ENCODE assay signal across 16 cellular contexts in the genomic region with DNA sequence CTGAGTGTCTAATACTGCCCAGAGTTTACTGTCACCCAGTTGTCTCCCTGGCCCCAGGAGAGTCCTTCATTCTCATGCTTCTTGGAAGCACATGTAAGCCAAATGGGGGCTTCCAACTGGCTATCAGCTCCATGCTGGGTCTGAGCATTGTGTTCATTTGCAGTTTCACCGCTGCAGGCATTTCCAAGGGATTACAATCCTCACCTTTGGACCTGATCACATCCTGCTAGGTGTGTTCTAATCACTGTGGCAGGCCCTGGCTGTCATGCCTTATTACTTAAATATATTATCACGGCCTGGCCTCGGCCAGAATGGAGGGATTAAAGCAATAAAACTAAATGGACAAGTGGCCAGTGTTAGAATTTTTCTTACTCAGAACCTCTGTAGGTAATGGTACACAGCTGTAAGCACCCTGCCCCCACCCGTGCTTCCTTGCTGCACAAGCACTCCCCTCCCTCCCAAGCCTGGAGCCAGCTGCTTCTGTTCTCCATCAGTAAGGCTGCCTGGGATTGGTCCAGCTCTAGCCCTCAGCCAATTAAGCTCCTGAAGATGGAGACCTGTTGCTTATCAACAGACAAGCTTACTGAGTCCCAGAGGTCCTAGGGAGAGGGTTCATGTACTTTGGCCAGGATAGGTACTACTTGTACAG.
DNase-seq lines count a peak whose midpoint lies in the region; ATAC-seq and TF ChIP-seq lines count a peak whose summit lies in the region.
"Had no signal": no experiment of that assay in that cellular context is flagged by ENCODE, and none has a peak within 500 bp of the region (broad histone marks: within the 10 kb centered on the region; RNA-seq: fewer than 3 reads in every experiment).

No MANE protein-coding gene starts in this region.

- peaks cover 0 to 5% (median 2%) of the 10 kb centered on the region in 8 donors for H3K9me3 Mint-ChIP-seq in CD4-positive, alpha-beta memory T cell

- H3K4me3 Mint-ChIP-seq in CD4-positive, alpha-beta memory T cell = no peak overlapping the region
- H3K4me3 Mint-ChIP-seq: CD4-positive, CD25-positive, alpha-beta regulatory T cell had no signal

- H3K27me3 Mint-ChIP-seq in CD4-positive, alpha-beta memory T cell = peaks cover 0 to 2% of the 10 kb centered on the region in 2 donors
- H3K27me3 Mint-ChIP-seq: CD4-positive, CD25-positive, alpha-beta regulatory T cell had no signal

- H3K4me3 ChIP-seq in BE2C (ENCODE audit: low read depth, low read length) = no peak overlapping the region
- H3K4me3 ChIP-seq in hepatocyte = no peak overlapping the region
- H3K4me3 ChIP-seq in mucosa of descending colon = no peak overlapping the region
- no peak overlapping the region for H3K4me3 ChIP-seq in CD4-positive, alpha-beta memory T cell (ENCODE audit: low read length in 2 of 2)
- H3K4me3 ChIP-seq: BLaER1 treated with 17β-estradiol and CSF1 and Interleukin-3, amounts not matched to agents 10 nM and 100 nM; GM12878; GM23248 had no signal

- no peaks in the 10 kb centered on the region for H3K79me2 ChIP-seq in hepatocyte

- no peaks in the 10 kb centered on the region for H3K36me3 Mint-ChIP-seq in CD4-positive, alpha-beta memory T cell
- H3K36me3 Mint-ChIP-seq: CD4-positive, CD25-positive, alpha-beta regulatory T cell had no signal

- POLR2A ChIA-PET in CD4-positive, alpha-beta memory T cell (lab: Charles Lee; ENCODE audit: partially characterized antibody) = no interaction called here

- H2AFZ ChIP-seq in hepatocyte = no peak overlapping the region
- H2AFZ ChIP-seq: GM23248 had no signal

- H3K4me1 Mint-ChIP-seq in CD4-positive, alpha-beta memory T cell = no peaks in the 10 kb centered on the region
- H3K4me1 Mint-ChIP-seq: CD4-positive, CD25-positive, alpha-beta regulatory T cell had no signal

- H4K20me1 ChIP-seq in hepatocyte (ENCODE audit: insufficient read depth, poor library complexity, severe bottlenecking) = no peaks in the 10 kb centered on the region
- H4K20me1 ChIP-seq: BLaER1 treated with 17β-estradiol and CSF1 and Interleukin-3, amounts not matched to agents 10 nM and 100 nM had no signal

- H3K27ac ChIP-seq in hepatocyte = peak overlapping the region; percentile 46
- H3K27ac ChIP-seq in CD4-positive, alpha-beta memory T cell (ENCODE audit: low read depth, low read length) = no peak overlapping the region
- H3K27ac ChIP-seq: BLaER1 treated with 17β-estradiol and CSF1 and Interleukin-3, amounts not matched to agents 10 nM and 100 nM; GM23248 had no signal

- no peaks in the 10 kb centered on the region for H3K27me3 ChIP-seq in BE2C
- no peaks in the 10 kb centered on the region for H3K27me3 ChIP-seq in hepatocyte
- H3K27me3 ChIP-seq in CD4-positive, alpha-beta memory T cell (ENCODE audit: insufficient read depth, low read length) = no peaks in the 10 kb centered on the region
- H3K27me3 ChIP-seq: BLaER1 treated with 17β-estradiol and CSF1 and Interleukin-3, amounts not matched to agents 10 nM and 100 nM had no signal

- H3K9me3 ChIP-seq in BE2C (no peaks in the 10 kb centered on the region), hepatocyte (ENCODE audit: low read depth) (no peaks in the 10 kb centered on the region), mucosa of descending colon (no peaks in the 10 kb centered on the region)
- no peaks in the 10 kb centered on the region for H3K9me3 ChIP-seq in CD4-positive, alpha-beta memory T cell (ENCODE audit: control insufficient read depth in 1 of 2, low read length in 2 of 2)
- H3K9me3 ChIP-seq: BLaER1 treated with 17β-estradiol and CSF1 and Interleukin-3, amounts not matched to agents 10 nM and 100 nM had no signal

- CTCF ChIA-PET in CD4-positive, alpha-beta memory T cell (lab: Charles Lee; ENCODE audit: partially characterized antibody) = no interaction called here

- H3K4me2 ChIP-seq in hepatocyte = peak overlapping the region; percentile 6
- H3K4me2 ChIP-seq: BLaER1 treated with 17β-estradiol and CSF1 and Interleukin-3, amounts not matched to agents 10 nM and 100 nM had no signal

- intact Hi-C loops in mucosa of descending colon (cut with DNase I, micrococcal nuclease) = no loop called here
- intact Hi-C loops in CD4-positive, alpha-beta memory T cell (cut with micrococcal nuclease) = no loop called here

- ATAC-seq in mucosa of descending colon = peak; percentile 33
- ATAC-seq: GM12878, HepG2 had no signal

- peak; percentile 8 for DNase-seq in BE2C
- DNase-seq in NCI-H69 (lab: John Stamatoyannopoulos, UW) = peak; percentile 53
- peak; percentile 56 for DNase-seq in hepatocyte (ENCODE audit: low spot score)
- peak in 1 of 3 donors; percentile 2 for DNase-seq in mucosa of descending colon
- no peak for DNase-seq in CD4-positive, alpha-beta memory T cell
- DNase-seq in activated CD4-positive, alpha-beta T cell treated with anti-CD3 and anti-CD28 coated beads for 1 hour = no peak
- DNase-seq in effector CD8-positive, alpha-beta T cell (lab: John Stamatoyannopoulos, UW) = no peak
- DNase-seq: 8988T; AML-193; CD4-positive, CD25-positive, alpha-beta regulatory T cell; DMS79; GM23248; H7 had no signal

- H3K36me3 ChIP-seq in BE2C = no peaks in the 10 kb centered on the region
- no peaks in the 10 kb centered on the region for H3K36me3 ChIP-seq in hepatocyte (replicated peaks; ENCODE audit: insufficient read depth, low read depth)
- H3K36me3 ChIP-seq in mucosa of descending colon (ENCODE audit: low read depth) = no peaks in the 10 kb centered on the region
- H3K36me3 ChIP-seq in CD4-positive, alpha-beta memory T cell (ENCODE audit: insufficient read depth, low read length) = no peaks in the 10 kb centered on the region
- H3K36me3 ChIP-seq: BLaER1 treated with 17β-estradiol and CSF1 and Interleukin-3, amounts not matched to agents 10 nM and 100 nM had no signal

- TF ChIP-seq CTCF in BE2C (IDR thresholded peaks at IDR 0.05; ENCODE audit: low read depth, low read length) (no peak), hepatocyte (IDR thresholded peaks at IDR 0.05; ENCODE audit: poor library complexity) (no peak), mucosa of descending colon (IDR thresholded peaks at IDR 0.05) (no peak)

- H3K27ac Mint-ChIP-seq in CD4-positive, alpha-beta memory T cell = no peak overlapping the region
- H3K27ac Mint-ChIP-seq: CD4-positive, CD25-positive, alpha-beta regulatory T cell had no signal

- H3K4me1 ChIP-seq in BE2C = no peaks in the 10 kb centered on the region
- peaks cover 3% of the 10 kb centered on the region for H3K4me1 ChIP-seq in hepatocyte (ENCODE audit: insufficient read depth)
- no peaks in the 10 kb centered on the region for H3K4me1 ChIP-seq in mucosa of descending colon (ENCODE audit: low read depth)
- no peaks in the 10 kb centered on the region for H3K4me1 ChIP-seq in CD4-positive, alpha-beta memory T cell (ENCODE audit: insufficient read depth, low read length)
- H3K4me1 ChIP-seq: BLaER1 treated with 17β-estradiol and CSF1 and Interleukin-3, amounts not matched to agents 10 nM and 100 nM had no signal

- no peaks in the 10 kb centered on the region for H3K9me2 ChIP-seq in hepatocyte (replicated peaks; ENCODE audit: insufficient read depth)

- WGBS in hepatocyte (ENCODE audit: low lambda C conversion rate, missing lambda C conversion rate) = 32% methylated on average over 4 of the region's 4 CpGs

Comparison
In these comparisons a context has a peak if more than half of its experiments do, and no peak if none do; other contexts are left out.
1. DNase-seq: peak in BE2C (single experiment), NCI-H69 (single experiment) and hepatocyte (single experiment); none in CD4-positive, alpha-beta memory T cell (0 of 5), activated CD4-positive, alpha-beta T cell treated with anti-CD3 and anti-CD28 coated beads for 1 hour (single experiment) and effector CD8-positive, alpha-beta T cell (single experiment).